1 cellular context compared by ENCODE assay signal in genomic region chr1:156856282-156856785, GRCh38.
TF ChIP-seq lines count a peak whose summit lies in the region.

No MANE protein-coding gene starts in this region.

TF ChIP-seq in K562, 482 proteins besides CTCF, POLR2A, EP300 and RAD21:
- TF ChIP-seq ZNF253 (CRISPR knock-in tag; conservative IDR thresholded peaks at IDR 0.05) (no peak), SPI1 (IDR thresholded peaks at IDR 0.05; ENCODE audit: borderline replicate concordance, low read depth, low read length) (peak; percentile 90), ZNF24 (IDR thresholded peaks at IDR 0.05) (0 out of 2 replicates have a peak, but pooled peaks have one; percentile 35), ZBTB7A (IDR thresholded peaks at IDR 0.05; ENCODE audit: borderline replicate concordance, control insufficient read depth, low read depth, low read length) (peak; percentile 43; the same call in 1 of the 2 replicates)
